ENCODE assay signal across 28 cellular contexts in genomic region chr12:29171421-29172258, GRCh38.
"Had no signal": no experiment of that assay in that cellular context is flagged by ENCODE, and none has a peak within 500 bp of the region (broad histone marks: within the 10 kb centered on the region; RNA-seq: fewer than 3 reads in every experiment).

No MANE protein-coding gene starts in this region.

- H3K4me3 Mint-ChIP-seq: activated CD4-positive, alpha-beta T cell treated with anti-CD3 and anti-CD28 coated beads, Interleukin-2, amount 10 ng/mL, durations not matched to agents 24 days and 14 days; activated CD8-positive, alpha-beta T cell treated with anti-CD3 and anti-CD28 coated beads for 36 hours; activated naive CD4-positive, alpha-beta T cell treated with anti-CD3 and anti-CD28 coated beads, Interleukin-2, amount 50 U/mL, for 24 hours; activated naive CD8-positive, alpha-beta T cell treated with anti-CD3 and anti-CD28 coated beads, Interleukin-2, amount 10 ng/mL, durations not matched to agents 7 days and 5 days; activated T-cell treated with anti-CD3 and anti-CD28 coated beads, Interleukin-2, amount 50 U/mL, for 72 hours; activated T-helper 17 cell treated with anti-CD3 and anti-CD28 coated beads, Interleukin-2, amount 50 U/mL, for 72 hours had no signal

- ATAC-seq: activated CD8-positive, alpha-beta T cell treated with anti-CD3 and anti-CD28 coated beads for 36 hours; activated T-cell treated with anti-CD3 and anti-CD28 coated beads, Interleukin-2, amount 50 U/mL, for 72 hours; activated T-helper 17 cell treated with anti-CD3 and anti-CD28 coated beads, Interleukin-2, amount 50 U/mL, for 72 hours; K562; PC-3 had no signal

- H3K27ac ChIP-seq: ascending aorta, cardiac muscle cell, Peyer's patch, SK-N-MC, WERI-Rb-1 had no signal

- H3K27me3 Mint-ChIP-seq: activated CD8-positive, alpha-beta T cell treated with anti-CD3 and anti-CD28 coated beads for 36 hours; activated naive CD4-positive, alpha-beta T cell treated with anti-CD3 and anti-CD28 coated beads, Interleukin-2, amount 50 U/mL, for 24 hours; activated naive CD8-positive, alpha-beta T cell treated with anti-CD3 and anti-CD28 coated beads, Interleukin-2, amount 10 ng/mL, durations not matched to agents 7 days and 5 days; activated T-helper 17 cell treated with anti-CD3 and anti-CD28 coated beads, Interleukin-2, amount 50 U/mL, for 72 hours had no signal

- H3K4me1 ChIP-seq: ascending aorta had no signal

- H3K4me1 Mint-ChIP-seq: activated CD4-positive, alpha-beta T cell treated with anti-CD3 and anti-CD28 coated beads, Interleukin-2, amount 10 ng/mL, durations not matched to agents 24 days and 14 days had no signal

- DNase-seq: activated CD4-positive, alpha-beta T cell treated with anti-CD3 and anti-CD28 coated beads, Interleukin-2, amount 10 ng/mL, durations not matched to agents 24 days and 14 days; activated CD4-positive, alpha-beta T cell treated with anti-CD3 and anti-CD28 coated beads, Interleukin-2, amount 50 U/mL, for 4 hours; activated CD8-positive, alpha-beta T cell treated with anti-CD3 and anti-CD28 coated beads for 36 hours; activated gamma-delta T cell; activated naive CD4-positive, alpha-beta T cell treated with Interleukin-2 at 50 U/mL for 16 hours; activated naive CD8-positive, alpha-beta T cell treated with anti-CD3 and anti-CD28 coated beads, Interleukin-2, amount 10 ng/mL, durations not matched to agents 7 days and 5 days; activated T-cell treated with anti-CD3 and anti-CD28 coated beads, Interleukin-2, amount 50 U/mL, for 1 hour; activated T-cell treated with anti-CD3 and anti-CD28 coated beads, Interleukin-2, amount 50 U/mL, for 72 hours; amygdala; NCI-H1105; NCI-H1417 treated with DMSO at 0.1 percent for 48 hours; NCI-H187 treated with DMSO at 0.1 percent for 48 hours; NCI-H2081; NCI-H510A; NCI-H526; NCI-H748 treated with DMSO at 0.1 percent for 48 hours; NK-92 treated with Interleukin-12 subunit alpha and Interleukin-12 subunit beta, amount 100 ng/mL, for 24 hours; PC-3; Peyer's patch; RPMI8226; T1000; WERI-Rb-1 had no signal

- H3K27ac Mint-ChIP-seq: activated CD4-positive, alpha-beta T cell treated with anti-CD3 and anti-CD28 coated beads, Interleukin-2, amount 10 ng/mL, durations not matched to agents 24 days and 14 days; activated CD8-positive, alpha-beta T cell treated with anti-CD3 and anti-CD28 coated beads for 36 hours; activated naive CD4-positive, alpha-beta T cell treated with anti-CD3 and anti-CD28 coated beads, Interleukin-2, amount 50 U/mL, for 24 hours; activated T-cell treated with anti-CD3 and anti-CD28 coated beads, Interleukin-2, amount 50 U/mL, for 72 hours; activated T-helper 17 cell treated with anti-CD3 and anti-CD28 coated beads, Interleukin-2, amount 50 U/mL, for 72 hours had no signal

- H3K9me3 ChIP-seq: ascending aorta, Peyer's patch had no signal

- H3K27me3 ChIP-seq: ascending aorta, cardiac muscle cell, Peyer's patch had no signal

- H3K9me3 Mint-ChIP-seq: activated CD4-positive, alpha-beta T cell treated with anti-CD3 and anti-CD28 coated beads, Interleukin-2, amount 10 ng/mL, durations not matched to agents 24 days and 14 days; activated naive CD4-positive, alpha-beta T cell treated with anti-CD3 and anti-CD28 coated beads, Interleukin-2, amount 50 U/mL, for 24 hours; activated naive CD8-positive, alpha-beta T cell treated with anti-CD3 and anti-CD28 coated beads, Interleukin-2, amount 10 ng/mL, durations not matched to agents 7 days and 5 days; activated T-helper 17 cell treated with anti-CD3 and anti-CD28 coated beads, Interleukin-2, amount 50 U/mL, for 72 hours had no signal

- H3K4me3 ChIP-seq: ascending aorta, cardiac muscle cell, K562, Peyer's patch, SK-N-MC had no signal

- H3K36me3 ChIP-seq: ascending aorta, cardiac muscle cell, WERI-Rb-1 had no signal
